ENCODE assay signal across 16 cellular contexts in genomic region chr19:31346660-31347059, GRCh38.
"Had no signal": no experiment of that assay in that cellular context is flagged by ENCODE, and none has a peak within 500 bp of the region (broad histone marks: within the 10 kb centered on the region; RNA-seq: fewer than 3 reads in every experiment).

No MANE protein-coding gene starts in this region.

- H3K27ac Mint-ChIP-seq: activated naive CD4-positive, alpha-beta T cell treated with anti-CD3 and anti-CD28 coated beads, Interleukin-2, amount 10 ng/mL, durations not matched to agents 7 days and 5 days; activated T-helper 2 cell treated with anti-CD3 and anti-CD28 coated beads, Interferon-gamma antibody, Interleukin-2, Interleukin-4, amounts not matched to agents 10 μg/mL and 5 μg/mL and 100 μg/mL, durations not matched to agents 14 hours and 24 hours and 36 hours; dendritic cell treated with granulocyte-macrophage colony-stimulating factor and Interleukin-4, amounts not matched to agents 40 ng/mL and 50 ng/mL, for 4 days; endodermal cell; natural killer cell treated with Interleukin-12 subunit alpha and Interleukin-12 subunit beta and Interleukin-15 and Interleukin-18, amount 100 ng/mL, for 72 hours had no signal

- H3K27me3 ChIP-seq: tibial artery had no signal

- H3K36me3 ChIP-seq: tibial artery had no signal

- H3K9me3 Mint-ChIP-seq: activated naive CD4-positive, alpha-beta T cell treated with anti-CD3 and anti-CD28 coated beads, Interleukin-2, amount 10 ng/mL, durations not matched to agents 7 days and 5 days; activated T-helper 2 cell treated with anti-CD3 and anti-CD28 coated beads, Interferon-gamma antibody, Interleukin-2, Interleukin-4, amounts not matched to agents 10 μg/mL and 5 μg/mL and 100 μg/mL, durations not matched to agents 14 hours and 24 hours and 36 hours; central memory CD8-positive, alpha-beta T cell; dendritic cell treated with granulocyte-macrophage colony-stimulating factor and Interleukin-4, amounts not matched to agents 40 ng/mL and 50 ng/mL, for 4 days; endodermal cell; natural killer cell treated with Interleukin-12 subunit alpha and Interleukin-12 subunit beta and Interleukin-15 and Interleukin-18, amount 100 ng/mL, for 72 hours had no signal

- H3K27ac ChIP-seq: body of pancreas, skin epidermis, tibial artery, VCaP had no signal

- H3K9me3 ChIP-seq: body of pancreas, tibial artery had no signal

- H3K4me3 ChIP-seq: body of pancreas, skin epidermis, tibial artery had no signal

- H3K4me3 Mint-ChIP-seq: dendritic cell treated with granulocyte-macrophage colony-stimulating factor and Interleukin-4, amounts not matched to agents 40 ng/mL and 50 ng/mL, for 4 days had no signal

- DNase-seq: activated CD4-positive, alpha-beta T cell treated with anti-CD3 and anti-CD28 coated beads for 48 hours; activated naive CD4-positive, alpha-beta T cell treated with anti-CD3 and anti-CD28 coated beads, Interleukin-2, amount 10 ng/mL, durations not matched to agents 7 days and 5 days; body of pancreas; endodermal cell; erythroblast; foreskin fibroblast; head of caudate nucleus; left colon; T-helper 1 cell; tibial artery had no signal
